ENCODE assay signal across 9 cellular contexts in genomic region chr1:31396633-31397351, GRCh38. TPM values are rescaled to one million over a fixed set of nuclear protein-coding genes. Genes with fewer than 3 reads are reported as not detected.
DNase-seq lines count a peak whose midpoint lies in the region; ATAC-seq and TF ChIP-seq lines count a peak whose summit lies in the region.
"Had no signal": no experiment of that assay in that cellular context is flagged by ENCODE, and none has a peak within 500 bp of the region (broad histone marks: within the 10 kb centered on the region; RNA-seq: fewer than 3 reads in every experiment).

No MANE protein-coding gene starts in this region.

- H3K27me3 ChIP-seq in HCT116 (ENCODE audit: insufficient read depth, low read length) (no peaks in the 10 kb centered on the region), heart right ventricle (peaks cover 0 to 4% (median 0%) of the 10 kb centered on the region in 7 donors)

- no peaks in the 10 kb centered on the region for H3K9me2 ChIP-seq in HCT116 (ENCODE audit: insufficient read depth)

- CTCF ChIA-PET in HCT116 (lab: Charles Lee): interaction anchor here (0.6 to 4.2 kb wide), 9 partner anchors 12 to 392 kb away, joined by 3 to 98 read pairs (median 4); no protein-coding TSS in a partner anchor

- peak overlapping the region in 1 of 2 experiments; percentile 10; a peak in 1 of 4 replicates for H3K4me3 ChIP-seq in HCT116 (replicated peaks in 1 of 2; ENCODE audit: low read depth in 1 of 2, low read length in 2 of 2)
- H3K4me3 ChIP-seq in foreskin fibroblast (ENCODE audit: low read depth in 1 of 2, low read length in 2 of 2): no peak overlapping the region
- H3K4me3 ChIP-seq in heart right ventricle: no peak overlapping the region

- H2AFZ ChIP-seq in HCT116 (ENCODE audit: low read depth, low read length, poor library complexity, severe bottlenecking): no peak overlapping the region

- DNase-seq in AG08396 (ENCODE audit: low spot score) (peak; percentile 65), HCT116 (ENCODE audit: low read depth, low spot score) (peak; percentile 55), SKM-1 (lab: John Stamatoyannopoulos, UW; ENCODE audit: unreplicated experiment) (peak; percentile 92), foreskin fibroblast (peak; percentile 98), DMS153 (lab: John Stamatoyannopoulos, UW) (no peak), epidermal melanocyte (ENCODE audit: insufficient read length, low spot score) (no peak), heart right ventricle (no peak), activated gamma-delta T cell treated with Interleukin-2 at 50 U/mL for 16 hours (no peak)
- DNase-seq: NCI-H2029 had no signal

- no peaks in the 10 kb centered on the region for H3K79me2 ChIP-seq in HCT116 (ENCODE audit: insufficient read depth, low read length)

- H3K27ac ChIP-seq in HCT116 (ENCODE audit: low read depth, low read length) (peak overlapping the region; percentile 5; the same call in 1 of the 2 replicates), heart right ventricle (no peak overlapping the region)

- H3K4me1 ChIP-seq in HCT116 (ENCODE audit: control insufficient read depth in 1 of 2, insufficient read depth in 2 of 2, low read length in 2 of 2) (peaks cover 6 to 46% of the 10 kb centered on the region in 2 experiments; a peak in 2 of 4 replicates), heart right ventricle (peaks cover 0 to 26% (median 4%) of the 10 kb centered on the region in 9 donors)

- H3K36me3 ChIP-seq in HCT116 (ENCODE audit: control insufficient read depth in 1 of 2, insufficient read depth in 2 of 2, low read length in 2 of 2) (no peaks in the 10 kb centered on the region), heart right ventricle (no peaks in the 10 kb centered on the region)

- no TSS peak for BruUV-seq in HCT116 (replicated peaks; lab: Mats Ljungman, UMichigan)

- TF ChIP-seq POLR2A in HCT116 (IDR thresholded peaks at IDR 0.05; ENCODE audit: borderline replicate concordance, extremely low read depth, insufficient read depth, insufficient read length): no peak

- TF ChIP-seq CTCF in HCT116 (IDR thresholded peaks at IDR 0.05 in 2 of 3, conservative IDR thresholded peaks at IDR 0.05 in 1 of 3; ENCODE audit: borderline replicate concordance in 1 of 3, insufficient read depth in 1 of 3, low read depth in 2 of 3, low read length in 2 of 3) (peak; percentile 70 to 86 (median 75)), foreskin fibroblast (IDR thresholded peaks at IDR 0.05; ENCODE audit: low read depth, low read length) (peak; percentile 63), heart right ventricle (IDR thresholded peaks at IDR 0.05) (peak in 2 of 9 donors; percentile 18 to 20)

- POLR2A ChIA-PET in HCT116 (lab: Charles Lee): interaction anchor here (0.5 to 1.8 kb wide), 3 partner anchors 12 to 152 kb away, joined by 3 to 4 read pairs (median 3); no protein-coding TSS in a partner anchor

- H4K20me1 ChIP-seq in HCT116 (ENCODE audit: insufficient read depth): no peaks in the 10 kb centered on the region

- TF ChIP-seq RAD21 in HCT116 (IDR thresholded peaks at IDR 0.05; ENCODE audit: low read depth): peak; percentile 84

- WGBS in heart right ventricle, 2 donors: 91 to 96% methylated on average over 3 of the region's 3 CpGs

- H3K9ac ChIP-seq in HCT116 (ENCODE audit: low read length): no peak overlapping the region

- H3K9me3 ChIP-seq in HCT116 (ENCODE audit: control insufficient read depth in 1 of 2, insufficient read depth in 1 of 2, low read depth in 1 of 2, low read length in 2 of 2) (no peaks in the 10 kb centered on the region), heart right ventricle (no peaks in the 10 kb centered on the region)

- intact Hi-C loops in HCT116 (cut with micrococcal nuclease) (loop anchor here (1.0 kb wide), 1 partner anchor 153 kb away; no protein-coding TSS in a partner anchor), heart right ventricle (cut with DNase I) (loop anchor here in 5 of 10 donors (2.0 to 10.0 kb wide), 3 partner anchors 148 to 152 kb away; no protein-coding TSS in a partner anchor)

- ATAC-seq in HCT116 (peak; percentile 45), heart right ventricle (no peak)

- RAD21 ChIA-PET in HCT116 (lab: Charles Lee; ENCODE audit: low non-redundant PET in 1 of 2, low total read pairs in 2 of 2, uncharacterized antibody in 2 of 2, unreplicated experiment in 2 of 2): interaction anchor here (0.6 to 2.4 kb wide), 5 partner anchors 24 to 153 kb away, joined by 3 to 12 read pairs (median 8); no protein-coding TSS in a partner anchor

- peak overlapping the region; percentile 62 for H3K4me2 ChIP-seq in HCT116 (ENCODE audit: low read length)

TF ChIP-seq in HCT116, 20 proteins besides CTCF, POLR2A, EP300 and RAD21:
- TF ChIP-seq CBX3 (IDR thresholded peaks at IDR 0.05; ENCODE audit: low read depth) (peak; percentile 29; the same call in 1 of the 2 replicates), TCF7L2 (IDR thresholded peaks at IDR 0.05; ENCODE audit: borderline replicate concordance, extremely low read depth, insufficient read depth, insufficient read length) (no peak), ZNF274 (IDR thresholded peaks at IDR 0.05; ENCODE audit: low read depth, low read length) (no peak)

RNA-seq across cellular contexts. Expression of gene SERINC2, which starts 16.2 kb away (rescaled TPM):
- 50.1 TPM for total RNA-seq in HCT116 (2021; ENCODE audit: unreplicated experiment)
- polyA plus RNA-seq in HCT116 (2012): 90.0 and 93.0 TPM in 2 replicates
- 1 to 10 TPM in 7 of 10 donors, under 1 TPM in 3; 0.71 to 7.6 (median 1.6) TPM for total RNA-seq in heart right ventricle
- 1 to 10 TPM; 2.6 to 3.9 TPM for polyA plus RNA-seq in heart right ventricle

RNA-seq across cellular contexts. Expression of gene FABP3, which starts 23.9 kb away (rescaled TPM):
- total RNA-seq in HCT116 (2021; ENCODE audit: unreplicated experiment): not detected
- 0.14 and 0.20 TPM in 2 replicates for polyA plus RNA-seq in HCT116 (2012)
- total RNA-seq in heart right ventricle: 1,000 to 10,000 TPM; 2,977 to 6,049 (median 4,967) TPM
- 1,000 to 10,000 TPM; 5,936 to 6,968 TPM for polyA plus RNA-seq in heart right ventricle

Comparison
In these comparisons a context has a peak if more than half of its experiments do, and no peak if none do; other contexts are left out.
1. DNase-seq: peak in AG08396 (single experiment), HCT116 (single experiment), SKM-1 (single experiment) and foreskin fibroblast (2 of 2); none in DMS153 (single experiment), epidermal melanocyte (single experiment), heart right ventricle (0 of 2) and activated gamma-delta T cell treated with Interleukin-2 at 50 U/mL for 16 hours (single experiment).
2. RNA of gene FABP3, which starts 23.9 kb away (total RNA-seq): 2,977 to 6,049 TPM in heart right ventricle; not detected in HCT116 (single experiment); every median in the first group is over 1,000 times any median in the second.